Comparison of ENCODE assay signal across 24 cellular contexts in the genomic region with DNA sequence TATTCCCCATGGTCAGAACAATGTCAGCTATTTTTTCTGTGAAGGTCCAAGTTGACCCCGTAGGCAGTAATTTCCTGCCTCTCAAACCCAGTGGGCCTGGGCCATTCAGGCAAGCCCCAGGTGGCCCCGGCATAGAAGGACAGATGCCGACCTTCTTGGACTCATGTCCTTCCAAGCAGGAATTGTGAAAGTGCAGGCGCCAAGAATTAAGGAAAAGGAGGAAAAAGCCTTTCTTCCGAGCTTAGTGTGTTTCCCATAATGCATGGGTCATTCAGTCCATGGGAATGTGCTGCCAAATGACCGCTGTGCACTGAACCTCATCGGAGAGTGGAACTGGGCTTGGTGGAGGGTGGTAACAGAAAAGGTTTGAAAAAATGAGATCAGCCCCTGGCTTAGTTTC.
DNase-seq lines count a peak whose midpoint lies in the region; ATAC-seq and TF ChIP-seq lines count a peak whose summit lies in the region.
"Had no signal": no experiment of that assay in that cellular context is flagged by ENCODE, and none has a peak within 500 bp of the region (broad histone marks: within the 10 kb centered on the region; RNA-seq: fewer than 3 reads in every experiment).

No MANE protein-coding gene starts in this region.

- no TSS peak for BruUV-seq in PC-3 (replicated peaks; lab: Mats Ljungman, UMichigan)

- no peak overlapping the region for H3K4ac ChIP-seq in trophoblast cell (ENCODE audit: low read depth, low read length)

- H3K36me3 ChIP-seq in PC-3 (ENCODE audit: low read depth, low read length) (no peaks in the 10 kb centered on the region), trophoblast cell (ENCODE audit: control insufficient read depth in 1 of 2, insufficient read depth in 2 of 2, low read length in 2 of 2) (no peaks in the 10 kb centered on the region)
- H3K36me3 ChIP-seq in effector memory CD4-positive, alpha-beta T cell (ENCODE audit: control insufficient read depth, insufficient read depth, low read length) = no peaks in the 10 kb centered on the region
- H3K36me3 ChIP-seq: BLaER1 treated with 17β-estradiol and CSF1 and Interleukin-3, amounts not matched to agents 10 nM and 100 nM; ovary; right lobe of liver; upper lobe of right lung had no signal

- no peak overlapping the region for H3K18ac ChIP-seq in trophoblast cell (ENCODE audit: low read length)

- no peaks in the 10 kb centered on the region for H3K27me3 ChIP-seq in PC-3 (ENCODE audit: low read length)
- H3K27me3 ChIP-seq in trophoblast cell (ENCODE audit: insufficient read depth, low read length) = no peaks in the 10 kb centered on the region
- H3K27me3 ChIP-seq in effector memory CD4-positive, alpha-beta T cell (replicated peaks; ENCODE audit: control insufficient read depth, insufficient read depth, low read length, poor library complexity, severe bottlenecking) = peaks cover 2% of the 10 kb centered on the region
- H3K27me3 ChIP-seq: BLaER1 treated with 17β-estradiol and CSF1 and Interleukin-3, amounts not matched to agents 10 nM and 100 nM; dorsolateral prefrontal cortex; ovary; right lobe of liver; upper lobe of right lung had no signal

- no peak overlapping the region for H3K23ac ChIP-seq in trophoblast cell (ENCODE audit: low read length)

- no peaks in the 10 kb centered on the region for H3K9me3 ChIP-seq in PC-3 (ENCODE audit: low read length)
- H3K9me3 ChIP-seq in trophoblast cell (ENCODE audit: insufficient read depth, low read depth, low read length) = no peaks in the 10 kb centered on the region
- no peaks in the 10 kb centered on the region for H3K9me3 ChIP-seq in effector memory CD4-positive, alpha-beta T cell (ENCODE audit: control insufficient read depth, low read length)
- H3K9me3 ChIP-seq: BLaER1 treated with 17β-estradiol and CSF1 and Interleukin-3, amounts not matched to agents 10 nM and 100 nM; ovary; right lobe of liver; upper lobe of right lung had no signal

- ATAC-seq in PC-3 (no peak), left cardiac atrium (peak; percentile 61 to 64)
- ATAC-seq: natural killer cell; stimulated activated naive B cell treated with anti-CD40 and anti-IgM and Interleukin-4, amounts not matched to agents 10 μg/mL and 1 μg/mL and 100 μg/mL, for 72 hours; upper lobe of right lung had no signal

- TF ChIP-seq CTCF in PC-3 (conservative IDR thresholded peaks at IDR 0.05; ENCODE audit: low read depth, low read length) = no peak

- H2BK12ac ChIP-seq in trophoblast cell (ENCODE audit: low read length) = peak overlapping the region; percentile 55

- H2BK5ac ChIP-seq in trophoblast cell (ENCODE audit: low read depth, low read length, poor library complexity) = no peak overlapping the region

- H3K9ac ChIP-seq in PC-3 (ENCODE audit: low read length) (no peak overlapping the region; the same call in 1 of the 2 replicates), trophoblast cell (ENCODE audit: low read length) (no peak overlapping the region)
- H3K9ac ChIP-seq: BLaER1 treated with 17β-estradiol and CSF1 and Interleukin-3, amounts not matched to agents 10 nM and 100 nM had no signal

- WGBS in trophoblast cell (ENCODE audit: extremely low coverage, insufficient coverage, insufficient read length) = no CpG with 5 or more reads among the region's 7 CpGs

- H3K27ac ChIP-seq in PC-3 (ENCODE audit: low read length) (peak overlapping the region; percentile 82), trophoblast cell (ENCODE audit: low read depth, low read length) (no peak overlapping the region)
- H3K27ac ChIP-seq in effector memory CD4-positive, alpha-beta T cell (ENCODE audit: insufficient read depth, low read length, poor library complexity, severe bottlenecking) = no peak overlapping the region
- H3K27ac ChIP-seq: BLaER1 treated with 17β-estradiol and CSF1 and Interleukin-3, amounts not matched to agents 10 nM and 100 nM; ovary; right lobe of liver; upper lobe of right lung; VCaP had no signal

- POLR2A ChIA-PET in PC-3 (lab: Charles Lee; ENCODE audit: unreplicated experiment) = no interaction called here

- H2AK5ac ChIP-seq in trophoblast cell (ENCODE audit: low read length) = no peak overlapping the region

- H3K4me1 ChIP-seq in PC-3 (ENCODE audit: insufficient read depth, low read length) (peaks cover 66% of the 10 kb centered on the region), trophoblast cell (ENCODE audit: control insufficient read depth in 1 of 2, insufficient read depth in 2 of 2, low read length in 2 of 2) (no peaks in the 10 kb centered on the region)
- H3K4me1 ChIP-seq in effector memory CD4-positive, alpha-beta T cell (ENCODE audit: control insufficient read depth, insufficient read depth, low read length, poor library complexity, severe bottlenecking) = no peaks in the 10 kb centered on the region
- H3K4me1 ChIP-seq: right lobe of liver, upper lobe of right lung had no signal

- H2AFZ ChIP-seq in PC-3 (ENCODE audit: low read length) (no peak overlapping the region), trophoblast cell (ENCODE audit: insufficient read depth, low read length, poor library complexity) (no peak overlapping the region)

- peaks cover 2% of the 10 kb centered on the region for H3K79me1 ChIP-seq in trophoblast cell (ENCODE audit: low read length)

- H3K9me2 ChIP-seq in PC-3 (replicated peaks; ENCODE audit: low read length) = no peaks in the 10 kb centered on the region

- H4K8ac ChIP-seq in trophoblast cell (ENCODE audit: low read depth, low read length) = no peak overlapping the region

- H4K12ac ChIP-seq in trophoblast cell (ENCODE audit: low read depth, low read length) = no peak overlapping the region

- CTCF ChIA-PET in PC-3 (lab: Charles Lee) = no interaction called here

- DNase-seq in PC-3 (no peak), dermis blood vessel endothelial cell (peak; percentile 85), left cardiac atrium (peak; percentile 20), trophoblast cell (no peak), HuH-7.5 (ENCODE audit: low spot score) (no peak), NCI-H345 (lab: John Stamatoyannopoulos, UW) (no peak)
- DNase-seq in effector memory CD4-positive, alpha-beta T cell = no peak
- DNase-seq: activated CD4-positive, alpha-beta T cell treated with anti-CD3 and anti-CD28 coated beads for 4 hours; activated CD8-positive, alpha-beta memory T cell treated with anti-CD3 and anti-CD28 coated beads for 24 hours; activated effector memory CD4-positive, alpha-beta T cell treated with anti-CD3 and anti-CD28 coated beads, Interleukin-2, amount 50 U/mL, for 16 hours; activated naive CD8-positive, alpha-beta T cell treated with anti-CD3 and anti-CD28 coated beads for 36 hours; activated T-cell treated with anti-CD3 and anti-CD28 coated beads, Interleukin-2, amount 50 U/mL, for 1 hour; dorsolateral prefrontal cortex; natural killer cell; NCI-H1105; NCI-H2029 treated with DMSO at 0.1 percent for 48 hours; NCI-H2227 treated with DMSO at 0.1 percent for 48 hours; NCI-H748 treated with DMSO at 0.1 percent for 48 hours; ovary; stimulated activated naive B cell treated with anti-CD40 and anti-IgM and Interleukin-4, amounts not matched to agents 10 μg/mL and 1 μg/mL and 100 μg/mL, for 72 hours; upper lobe of right lung had no signal

- H4K20me1 ChIP-seq in PC-3 (ENCODE audit: low read length) = no peaks in the 10 kb centered on the region
- H4K20me1 ChIP-seq: BLaER1 treated with 17β-estradiol and CSF1 and Interleukin-3, amounts not matched to agents 10 nM and 100 nM had no signal

- H3K14ac ChIP-seq in trophoblast cell (ENCODE audit: low read length) = no peak overlapping the region

- H3K4me2 ChIP-seq in PC-3 (ENCODE audit: low read length) (0 out of 2 replicates have a peak overlapping the region, but pooled peaks have one; percentile 35), trophoblast cell (ENCODE audit: low read length) (no peak overlapping the region)
- H3K4me2 ChIP-seq: BLaER1 treated with 17β-estradiol and CSF1 and Interleukin-3, amounts not matched to agents 10 nM and 100 nM had no signal

- no peak overlapping the region for H3K4me3 ChIP-seq in PC-3 (ENCODE audit: low read length)
- no peak overlapping the region for H3K4me3 ChIP-seq in trophoblast cell (ENCODE audit: low read depth, low read length)
- no peak overlapping the region for H3K4me3 ChIP-seq in effector memory CD4-positive, alpha-beta T cell (ENCODE audit: insufficient read depth, low read depth, low read length, poor library complexity, severe bottlenecking)
- H3K4me3 ChIP-seq: BLaER1 treated with 17β-estradiol and CSF1 and Interleukin-3, amounts not matched to agents 10 nM and 100 nM; dorsolateral prefrontal cortex; ovary; right lobe of liver; upper lobe of right lung had no signal

- intact Hi-C loops in PC-3 (cut with micrococcal nuclease) = loop anchor here (10.0 kb wide), 1 partner anchor 1040 kb away; no protein-coding TSS in a partner anchor
- intact Hi-C loops in left cardiac atrium (cut with DNase I) = no loop called here

- no peak overlapping the region for H4K91ac ChIP-seq in trophoblast cell (ENCODE audit: low read depth, low read length)

- H3F3A ChIP-seq in PC-3 (ENCODE audit: low read length, unreplicated experiment) = peaks cover 3% of the 10 kb centered on the region

- H3K79me2 ChIP-seq in PC-3 (ENCODE audit: low read length) (no peaks in the 10 kb centered on the region), trophoblast cell (ENCODE audit: control insufficient read depth, insufficient read depth, low read length, poor library complexity) (no peaks in the 10 kb centered on the region)

- no peak overlapping the region for H2BK120ac ChIP-seq in trophoblast cell (ENCODE audit: insufficient read depth, low read length, poor library complexity)

Comparison
In these comparisons a context has a peak if more than half of its experiments do, and no peak if none do; other contexts are left out.
1. DNase-seq: peak in dermis blood vessel endothelial cell (single experiment) and left cardiac atrium (single experiment); none in PC-3 (single experiment), trophoblast cell (0 of 2), effector memory CD4-positive, alpha-beta T cell (0 of 3), HuH-7.5 (single experiment) and NCI-H345 (single experiment).